In the genomic region with DNA sequence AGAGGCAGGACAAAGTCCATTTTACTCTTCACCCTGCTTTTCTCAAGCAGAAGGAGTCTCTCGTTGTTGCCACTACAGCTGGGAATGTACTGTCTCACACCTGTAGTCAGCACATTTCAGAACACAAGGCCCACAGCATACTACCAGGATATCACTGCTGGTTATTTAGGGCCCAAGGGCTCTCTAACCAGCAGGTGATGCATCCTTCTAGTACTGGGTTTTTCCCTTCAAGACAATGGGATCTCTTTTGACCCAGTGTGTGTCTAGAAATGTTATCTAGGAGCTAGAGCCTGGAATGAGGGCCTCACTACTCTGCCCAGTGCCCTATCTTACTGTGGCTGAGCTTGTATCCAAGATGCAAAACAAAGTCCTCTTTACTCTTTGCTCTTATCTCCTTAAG, we compare ENCODE assay signal across 24 cellular contexts.
"Had no signal": no experiment of that assay in that cellular context is flagged by ENCODE, and none has a peak within 500 bp of the region (broad histone marks: within the 10 kb centered on the region; RNA-seq: fewer than 3 reads in every experiment).

No MANE protein-coding gene starts in this region.

- FAIRE-seq: colon, frontal cortex had no signal

- H3K4me1 Mint-ChIP-seq: immature natural killer cell; naive thymus-derived CD8-positive, alpha-beta T cell; nephron progenitor cell had no signal

- H3K27me3 ChIP-seq: dorsolateral prefrontal cortex, right atrium auricular region had no signal

- H3K9me3 ChIP-seq: lower lobe of right lung, prostate gland, right atrium auricular region had no signal

- H3K27ac Mint-ChIP-seq: immature natural killer cell; naive thymus-derived CD8-positive, alpha-beta T cell; nephron progenitor cell; type B pancreatic cell had no signal

- H3K4me3 Mint-ChIP-seq: immature natural killer cell; naive thymus-derived CD8-positive, alpha-beta T cell; nephron progenitor cell; type B pancreatic cell had no signal

- H3K27me3 Mint-ChIP-seq: naive thymus-derived CD8-positive, alpha-beta T cell; type B pancreatic cell had no signal

- DNase-seq: dorsolateral prefrontal cortex; effector CD4-positive, alpha-beta T cell; hypothalamus; immature natural killer cell; islet precursor cell; kidney glomerular epithelial cell; left colon; left ventricle myocardium superior; lower lobe of right lung; naive thymus-derived CD8-positive, alpha-beta T cell; nephron progenitor cell; nucleus accumbens; stimulated activated CD4-positive, alpha-beta T cell treated with anti-CD3 and anti-CD28 coated beads, Interleukin-12 subunit alpha, Interleukin-12 subunit beta, amount 100 ng/mL, for 4 hours; stimulated activated CD4-positive, alpha-beta T cell treated with anti-CD3 and anti-CD28 coated beads, Interleukin-1b, Interleukin-23, amount 100 ng/mL, for 48 hours; stimulated activated CD4-positive, alpha-beta T cell treated with anti-CD3 and anti-CD28 coated beads, Interleukin-4, amount 100 ng/mL, for 1 hour; stimulated activated CD8-positive, alpha-beta memory T cell treated with anti-CD3 and anti-CD28 coated beads, Interleukin-4, amount 100 ng/mL, for 48 hours; stimulated activated naive CD4-positive, alpha-beta T cell treated with Interleukin-2 at 50 U/mL for 16 hours had no signal

- ATAC-seq: left colon; left ventricle myocardium superior; lower lobe of right lung; naive thymus-derived CD8-positive, alpha-beta T cell; sciatic nerve had no signal

- H3K4me2 ChIP-seq: smooth muscle cell had no signal

- H3K9me3 Mint-ChIP-seq: nephron progenitor cell, type B pancreatic cell had no signal

- H3K4me1 ChIP-seq: lower lobe of right lung, right atrium auricular region had no signal

- H3K36me3 ChIP-seq: lower lobe of right lung, prostate gland, right atrium auricular region had no signal

- H3K27ac ChIP-seq: dorsolateral prefrontal cortex, lower lobe of right lung, prostate gland, right atrium auricular region had no signal

- H3K36me3 Mint-ChIP-seq: naive thymus-derived CD8-positive, alpha-beta T cell; type B pancreatic cell had no signal

- H3K4me3 ChIP-seq: dorsolateral prefrontal cortex, lower lobe of right lung, prostate gland, right atrium auricular region, smooth muscle cell had no signal
